In the genomic region with DNA sequence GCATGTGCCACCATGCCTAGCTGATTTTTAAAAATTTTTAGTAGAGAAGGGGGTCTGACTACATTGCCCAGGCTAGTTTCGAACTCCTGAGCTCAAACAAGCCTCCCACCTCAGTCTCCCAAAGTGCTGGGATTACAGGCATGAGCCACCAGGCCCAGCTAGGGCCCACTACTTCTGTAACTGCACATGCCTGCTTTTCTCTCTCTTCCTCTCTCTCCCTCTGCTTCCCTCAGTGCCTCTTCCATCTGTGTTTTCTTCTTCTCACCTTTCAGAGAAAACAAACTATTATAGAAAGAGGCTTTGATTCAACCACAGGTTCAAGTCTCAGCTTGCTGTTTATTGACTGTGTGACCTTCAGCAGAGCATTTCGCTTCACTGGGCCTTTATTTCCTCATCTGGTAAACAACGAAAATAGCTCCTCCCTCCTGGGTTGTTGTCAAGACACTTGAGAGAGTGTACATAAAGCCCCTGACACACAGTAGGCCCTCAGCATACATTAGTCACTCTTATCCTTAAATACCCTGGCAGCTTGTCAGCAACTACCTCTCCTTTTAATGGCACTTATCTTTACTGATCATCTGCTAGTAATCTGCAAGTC, we compare ENCODE assay signal across 1 cellular context.
A peak's percentile ranks its signal among the peaks of the same experiment; 100 is the strongest.
TF ChIP-seq lines count a peak whose summit lies in the region.

No MANE protein-coding gene starts in this region.

TF ChIP-seq in HepG2, 621 proteins besides CTCF, POLR2A, EP300 and RAD21:
- TF ChIP-seq KDM2A (CRISPR knock-in tag; IDR thresholded peaks at IDR 0.05; ENCODE audit: borderline replicate concordance, low read depth) (no peak), ZNF230 (CRISPR knock-in tag; IDR thresholded peaks at IDR 0.05) (no peak), MYNN (CRISPR knock-in tag; IDR thresholded peaks at IDR 0.05; ENCODE audit: low read depth) (no peak), ZKSCAN1 (IDR thresholded peaks at IDR 0.05; ENCODE audit: low read length) (peak; percentile 83), ZNF678 (CRISPR knock-in tag; IDR thresholded peaks at IDR 0.05) (no peak), FOXP1 (IDR thresholded peaks at IDR 0.05) (no peak), FOXP1 (CRISPR knock-in tag; IDR thresholded peaks at IDR 0.05) (0 out of 2 replicates have a peak, but pooled peaks have one; percentile 23)
- TF ChIP-seq, protein P1, sequence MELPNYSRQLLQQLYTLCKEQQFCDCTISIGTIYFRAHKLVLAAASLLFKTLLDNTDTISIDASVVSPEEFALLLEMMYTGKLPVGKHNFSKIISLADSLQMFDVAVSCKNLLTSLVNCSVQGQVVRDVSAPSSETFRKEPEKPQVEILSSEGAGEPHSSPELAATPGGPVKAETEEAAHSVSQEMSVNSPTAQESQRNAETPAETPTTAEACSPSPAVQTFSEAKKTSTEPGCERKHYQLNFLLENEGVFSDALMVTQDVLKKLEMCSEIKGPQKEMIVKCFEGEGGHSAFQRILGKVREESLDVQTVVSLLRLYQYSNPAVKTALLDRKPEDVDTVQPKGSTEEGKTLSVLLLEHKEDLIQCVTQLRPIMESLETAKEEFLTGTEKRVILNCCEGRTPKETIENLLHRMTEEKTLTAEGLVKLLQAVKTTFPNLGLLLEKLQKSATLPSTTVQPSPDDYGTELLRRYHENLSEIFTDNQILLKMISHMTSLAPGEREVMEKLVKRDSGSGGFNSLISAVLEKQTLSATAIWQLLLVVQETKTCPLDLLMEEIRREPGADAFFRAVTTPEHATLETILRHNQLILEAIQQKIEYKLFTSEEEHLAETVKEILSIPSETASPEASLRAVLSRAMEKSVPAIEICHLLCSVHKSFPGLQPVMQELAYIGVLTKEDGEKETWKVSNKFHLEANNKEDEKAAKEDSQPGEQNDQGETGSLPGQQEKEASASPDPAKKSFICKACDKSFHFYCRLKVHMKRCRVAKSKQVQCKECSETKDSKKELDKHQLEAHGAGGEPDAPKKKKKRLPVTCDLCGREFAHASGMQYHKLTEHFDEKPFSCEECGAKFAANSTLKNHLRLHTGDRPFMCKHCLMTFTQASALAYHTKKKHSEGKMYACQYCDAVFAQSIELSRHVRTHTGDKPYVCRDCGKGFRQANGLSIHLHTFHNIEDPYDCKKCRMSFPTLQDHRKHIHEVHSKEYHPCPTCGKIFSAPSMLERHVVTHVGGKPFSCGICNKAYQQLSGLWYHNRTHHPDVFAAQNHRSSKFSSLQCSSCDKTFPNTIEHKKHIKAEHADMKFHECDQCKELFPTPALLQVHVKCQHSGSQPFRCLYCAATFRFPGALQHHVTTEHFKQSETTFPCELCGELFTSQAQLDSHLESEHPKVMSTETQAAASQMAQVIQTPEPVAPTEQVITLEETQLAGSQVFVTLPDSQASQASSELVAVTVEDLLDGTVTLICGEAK (IDR thresholded peaks at IDR 0.05): no peak
- TF ChIP-seq, protein P1 (CRISPR knock-in tag; IDR thresholded peaks at IDR 0.05): no peak
- TF ChIP-seq, protein P2, sequence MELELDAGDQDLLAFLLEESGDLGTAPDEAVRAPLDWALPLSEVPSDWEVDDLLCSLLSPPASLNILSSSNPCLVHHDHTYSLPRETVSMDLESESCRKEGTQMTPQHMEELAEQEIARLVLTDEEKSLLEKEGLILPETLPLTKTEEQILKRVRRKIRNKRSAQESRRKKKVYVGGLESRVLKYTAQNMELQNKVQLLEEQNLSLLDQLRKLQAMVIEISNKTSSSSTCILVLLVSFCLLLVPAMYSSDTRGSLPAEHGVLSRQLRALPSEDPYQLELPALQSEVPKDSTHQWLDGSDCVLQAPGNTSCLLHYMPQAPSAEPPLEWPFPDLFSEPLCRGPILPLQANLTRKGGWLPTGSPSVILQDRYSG (CRISPR knock-in tag; IDR thresholded peaks at IDR 0.05): no peak
